8 cellular contexts compared by ENCODE assay signal in the genomic region with DNA sequence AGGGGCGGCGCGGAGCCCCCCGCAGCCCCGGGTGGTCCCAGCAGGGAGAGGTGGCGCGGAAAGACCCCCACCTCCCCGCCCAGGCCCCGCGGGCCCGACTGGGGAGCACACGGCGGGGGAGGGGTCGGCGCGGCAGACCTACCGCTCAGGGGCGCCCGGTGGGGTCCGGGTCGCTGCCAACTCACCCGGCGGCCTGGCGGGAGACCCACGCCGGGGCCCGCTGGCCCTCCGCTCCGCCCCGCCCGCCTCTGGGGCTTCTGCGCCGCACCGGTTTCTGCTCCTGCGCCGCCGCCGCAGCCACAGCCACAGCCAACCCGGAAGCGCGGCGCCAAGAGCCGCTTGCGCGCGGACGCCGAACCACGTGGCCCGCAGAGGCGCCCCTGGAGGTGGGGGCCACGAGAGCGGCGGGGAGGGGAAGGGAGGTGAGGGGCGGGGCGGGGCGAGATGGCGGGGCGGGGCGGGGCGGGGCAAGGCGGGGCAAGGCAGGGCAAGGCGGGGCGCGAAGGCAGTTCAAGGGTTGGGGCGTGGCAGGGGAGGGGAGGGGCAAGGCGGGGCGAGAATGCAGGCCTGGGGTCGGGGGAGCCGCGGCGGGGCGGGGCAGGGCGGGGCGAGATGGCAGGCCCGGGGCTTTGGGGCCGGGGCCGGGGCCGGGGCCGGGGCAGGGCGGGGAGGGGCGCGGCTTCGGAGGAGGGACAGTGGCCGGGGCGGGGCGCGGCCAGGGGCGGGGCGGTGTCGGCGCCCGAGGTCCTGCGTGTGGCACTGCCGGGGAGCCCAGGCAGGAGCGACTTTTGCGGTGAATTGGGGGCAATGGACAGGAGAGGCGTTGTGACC. TPM values are rescaled to one million over a fixed set of nuclear protein-coding genes. Genes with fewer than 3 reads are reported as not detected.
A peak's percentile ranks its signal among the peaks of the same experiment; 100 is the strongest.
DNase-seq lines count a peak whose midpoint lies in the region; ATAC-seq and TF ChIP-seq lines count a peak whose summit lies in the region.

TSS of gene ZBTB24 (minus strand) at position 307 of the 831 bp plus-strand sequence. CDS start 1,193 bp downstream, outside the sequence.

- DNase-seq in DMS53 treated with DMSO at 0.1 percent for 48 hours (lab: John Stamatoyannopoulos, UW; ENCODE audit: unreplicated experiment) (peak; percentile 78), erythroblast (lab: John Stamatoyannopoulos, UW) (peak; percentile 84 to 89)
- DNase-seq in activated T-cell treated with anti-CD3 and anti-CD28 coated beads, Interleukin-2, amount 50 U/mL, for 1 hour, result peak; percentile 86
- peak; percentile 88 for DNase-seq in stimulated activated CD8-positive, alpha-beta memory T cell treated with anti-CD3 and anti-CD28 coated beads, Interleukin-4, amount 100 ng/mL, for 48 hours

- TF ChIP-seq EP300 in Ishikawa (IDR thresholded peaks at IDR 0.05; ENCODE audit: borderline replicate concordance), result 0 out of 2 replicates have a peak, but pooled peaks have one; percentile 27

- TF ChIP-seq POLR2A in erythroblast (IDR thresholded peaks at IDR 0.05; ENCODE audit: low read length), result peak; percentile 35

- peaks cover 35% of the 10 kb centered on the region for H3K4me1 ChIP-seq in muscle layer of colon (ENCODE audit: insufficient read depth, low read length)

- no peak for TF ChIP-seq RAD21 in Ishikawa (IDR thresholded peaks at IDR 0.05; ENCODE audit: low read depth)

- H3K27me3 ChIP-seq in muscle layer of colon (ENCODE audit: control insufficient read depth in 1 of 2, insufficient read depth in 2 of 2, low read length in 2 of 2), result no peaks in the 10 kb centered on the region

- no peaks in the 10 kb centered on the region for H3K9me3 ChIP-seq in muscle layer of colon (ENCODE audit: low read length)

- H3K4me3 ChIP-seq in muscle layer of colon (ENCODE audit: low read depth in 1 of 2, low read length in 2 of 2), result peak within 1 kb of the TSS; percentile 71 to 84

- H3K9ac ChIP-seq in muscle layer of colon (ENCODE audit: low read length), result peak within 1 kb of the TSS; percentile 49

- peak; percentile 89 for ATAC-seq in GM21619 (IDR thresholded peaks at IDR 0.05; ENCODE audit: unreplicated experiment)

- peak within 1 kb of the TSS; percentile 63 for H3K27ac ChIP-seq in muscle layer of colon (ENCODE audit: low read depth, low read length)

- H3K36me3 ChIP-seq in muscle layer of colon (ENCODE audit: insufficient read depth, low read length), result peaks cover 16% of the 10 kb centered on the region

TF ChIP-seq in Ishikawa, 13 proteins besides CTCF, POLR2A, EP300 and RAD21:
- TF ChIP-seq ZBTB7A (IDR thresholded peaks at IDR 0.05; ENCODE audit: low read depth) (no peak), EGR1 (IDR thresholded peaks at IDR 0.05) (no peak), CEBPB (IDR thresholded peaks at IDR 0.05) (no peak), FOXM1 (IDR thresholded peaks at IDR 0.05; ENCODE audit: borderline replicate concordance, low read depth) (no peak), TCF12 (IDR thresholded peaks at IDR 0.05; ENCODE audit: low read depth) (no peak; the same call in 1 of the 2 replicates), CREB1 (IDR thresholded peaks at IDR 0.05; ENCODE audit: low read depth) (no peak), NFIC (IDR thresholded peaks at IDR 0.05) (no peak; the same call in 1 of the 2 replicates), YY1 (IDR thresholded peaks at IDR 0.05; ENCODE audit: low read depth) (no peak), TAF1 (IDR thresholded peaks at IDR 0.05; ENCODE audit: low read depth) (peak; percentile 65), TEAD4 (IDR thresholded peaks at IDR 0.05) (no peak), MAX (IDR thresholded peaks at IDR 0.05) (peak; percentile 78)
- TF ChIP-seq, protein P1, sequence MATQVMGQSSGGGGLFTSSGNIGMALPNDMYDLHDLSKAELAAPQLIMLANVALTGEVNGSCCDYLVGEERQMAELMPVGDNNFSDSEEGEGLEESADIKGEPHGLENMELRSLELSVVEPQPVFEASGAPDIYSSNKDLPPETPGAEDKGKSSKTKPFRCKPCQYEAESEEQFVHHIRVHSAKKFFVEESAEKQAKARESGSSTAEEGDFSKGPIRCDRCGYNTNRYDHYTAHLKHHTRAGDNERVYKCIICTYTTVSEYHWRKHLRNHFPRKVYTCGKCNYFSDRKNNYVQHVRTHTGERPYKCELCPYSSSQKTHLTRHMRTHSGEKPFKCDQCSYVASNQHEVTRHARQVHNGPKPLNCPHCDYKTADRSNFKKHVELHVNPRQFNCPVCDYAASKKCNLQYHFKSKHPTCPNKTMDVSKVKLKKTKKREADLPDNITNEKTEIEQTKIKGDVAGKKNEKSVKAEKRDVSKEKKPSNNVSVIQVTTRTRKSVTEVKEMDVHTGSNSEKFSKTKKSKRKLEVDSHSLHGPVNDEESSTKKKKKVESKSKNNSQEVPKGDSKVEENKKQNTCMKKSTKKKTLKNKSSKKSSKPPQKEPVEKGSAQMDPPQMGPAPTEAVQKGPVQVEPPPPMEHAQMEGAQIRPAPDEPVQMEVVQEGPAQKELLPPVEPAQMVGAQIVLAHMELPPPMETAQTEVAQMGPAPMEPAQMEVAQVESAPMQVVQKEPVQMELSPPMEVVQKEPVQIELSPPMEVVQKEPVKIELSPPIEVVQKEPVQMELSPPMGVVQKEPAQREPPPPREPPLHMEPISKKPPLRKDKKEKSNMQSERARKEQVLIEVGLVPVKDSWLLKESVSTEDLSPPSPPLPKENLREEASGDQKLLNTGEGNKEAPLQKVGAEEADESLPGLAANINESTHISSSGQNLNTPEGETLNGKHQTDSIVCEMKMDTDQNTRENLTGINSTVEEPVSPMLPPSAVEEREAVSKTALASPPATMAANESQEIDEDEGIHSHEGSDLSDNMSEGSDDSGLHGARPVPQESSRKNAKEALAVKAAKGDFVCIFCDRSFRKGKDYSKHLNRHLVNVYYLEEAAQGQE (IDR thresholded peaks at IDR 0.05; ENCODE audit: low read depth), result no peak
- TF ChIP-seq, protein P2, sequence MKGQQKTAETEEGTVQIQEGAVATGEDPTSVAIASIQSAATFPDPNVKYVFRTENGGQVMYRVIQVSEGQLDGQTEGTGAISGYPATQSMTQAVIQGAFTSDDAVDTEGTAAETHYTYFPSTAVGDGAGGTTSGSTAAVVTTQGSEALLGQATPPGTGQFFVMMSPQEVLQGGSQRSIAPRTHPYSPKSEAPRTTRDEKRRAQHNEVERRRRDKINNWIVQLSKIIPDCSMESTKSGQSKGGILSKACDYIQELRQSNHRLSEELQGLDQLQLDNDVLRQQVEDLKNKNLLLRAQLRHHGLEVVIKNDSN (IDR thresholded peaks at IDR 0.05), result peak; percentile 93

TF ChIP-seq in PFSK-1, 5 proteins besides CTCF, POLR2A, EP300 and RAD21:
- TF ChIP-seq, protein P1 (IDR thresholded peaks at IDR 0.05; ENCODE audit: insufficient read depth in 1 of 2, low read depth in 2 of 2, low read length in 2 of 2), result no peak
- peak; percentile 77 for TF ChIP-seq FOXP2 (optimal IDR thresholded peaks at IDR 0.05; ENCODE audit: borderline replicate concordance, extremely low read depth, extremely low read length, insufficient read depth)
- peak; percentile 88 for TF ChIP-seq SIN3A (IDR thresholded peaks at IDR 0.05; ENCODE audit: borderline replicate concordance, insufficient read depth, low read length)
- 0 out of 2 replicates have a peak, but pooled peaks have one; percentile 32 for TF ChIP-seq TAF1 (IDR thresholded peaks at IDR 0.05; ENCODE audit: borderline replicate concordance, insufficient read depth, low read length)
- TF ChIP-seq POLR2AphosphoS5 (IDR thresholded peaks at IDR 0.05; ENCODE audit: low read depth, low read length), result peak; percentile 64

RNA-seq across cellular contexts. Expression of gene ZBTB24, which starts in this region (rescaled TPM):
- polyA plus RNA-seq in PFSK-1 (2012; ENCODE audit: insufficient read length, low read depth), result 3.6 TPM

Comparison
In these comparisons a context has a peak if more than half of its experiments do, and no peak if none do; other contexts are left out.
1. Peak in every context shown above with its lines: DNase-seq, ATAC-seq, H3K4me3 ChIP-seq and H3K27ac ChIP-seq.